ENCODE assay signal across 1 cellular context in genomic region chr13:113947321-113948033, GRCh38.
TF ChIP-seq lines count a peak whose summit lies in the region.

No MANE protein-coding gene starts in this region.

TF ChIP-seq in K562, 482 proteins besides CTCF, POLR2A, EP300 and RAD21 (continued from another document):
- TF ChIP-seq AFF4 (CRISPR knock-in tag; IDR thresholded peaks at IDR 0.05): no peak
- TF ChIP-seq U2AF1 (optimal IDR thresholded peaks at IDR 0.05; ENCODE audit: low read depth, low read length): no peak
- no peak for TF ChIP-seq NFE2L1 (tag; IDR thresholded peaks at IDR 0.05; ENCODE audit: borderline replicate concordance, low read depth)
- no peak for TF ChIP-seq MYBL2 (IDR thresholded peaks at IDR 0.05; ENCODE audit: low read depth)
- TF ChIP-seq MYBL2 (CRISPR knock-in tag; IDR thresholded peaks at IDR 0.05; ENCODE audit: borderline replicate concordance): no peak
- no peak for TF ChIP-seq HCFC1 (IDR thresholded peaks at IDR 0.05; ENCODE audit: low read depth, low read length)
- TF ChIP-seq KDM1A (IDR thresholded peaks at IDR 0.05): no peak
- TF ChIP-seq MAX (CRISPR knock-in tag; IDR thresholded peaks at IDR 0.05): peak; percentile 48; the same call in 1 of the 2 replicates
- no peak for TF ChIP-seq CHD2 (IDR thresholded peaks at IDR 0.05; ENCODE audit: low read depth, low read length)
- TF ChIP-seq FOXM1 (IDR thresholded peaks at IDR 0.05; ENCODE audit: low read depth): no peak
- TF ChIP-seq FOXM1 (CRISPR knock-in tag; IDR thresholded peaks at IDR 0.05; ENCODE audit: low read depth): no peak
- no peak for TF ChIP-seq ZNF511 (CRISPR knock-in tag; IDR thresholded peaks at IDR 0.05)
- no peak for TF ChIP-seq TCF7L2 (IDR thresholded peaks at IDR 0.05; ENCODE audit: low read depth, low read length)
